In genomic region chr2:69843993-69844392, GRCh38 we compare ENCODE assay signal across 24 cellular contexts. TPM values are rescaled to one million over a fixed set of nuclear protein-coding genes. Genes with fewer than 3 reads are reported as not detected.
DNase-seq lines count a peak whose midpoint lies in the region; ATAC-seq, FAIRE-seq and TF ChIP-seq lines count a peak whose summit lies in the region.
"Had no signal": no experiment of that assay in that cellular context is flagged by ENCODE, and none has a peak within 500 bp of the region (broad histone marks: within the 10 kb centered on the region; RNA-seq: fewer than 3 reads in every experiment).

No MANE protein-coding gene starts in this region.

- no peaks in the 10 kb centered on the region for H4K20me1 ChIP-seq in PC-9 (ENCODE audit: insufficient read depth)

- no TSS peak for BruUV-seq in PC-9 (replicated peaks; lab: Mats Ljungman, UMichigan)

- CTCF ChIA-PET in PC-9 (lab: Charles Lee), result no interaction called here

- peaks cover 26% of the 10 kb centered on the region for H3K36me3 ChIP-seq in PC-9 (ENCODE audit: low read depth)
- no peaks in the 10 kb centered on the region for H3K36me3 ChIP-seq in bronchial epithelial cell (ENCODE audit: control insufficient read depth, insufficient read depth, low read length)
- H3K36me3 ChIP-seq: BE2C had no signal

- H3K27me3 ChIP-seq in PC-9 (ENCODE audit: insufficient read depth, low read depth), result no peaks in the 10 kb centered on the region
- no peaks in the 10 kb centered on the region for H3K27me3 ChIP-seq in bronchial epithelial cell (ENCODE audit: control insufficient read depth, insufficient read depth, low read length)
- H3K27me3 ChIP-seq: BE2C had no signal

- no peak overlapping the region for H2AFZ ChIP-seq in PC-9

- peaks cover 9% of the 10 kb centered on the region for H3K4me1 ChIP-seq in PC-9 (replicated peaks; ENCODE audit: insufficient read depth)
- H3K4me1 ChIP-seq: BE2C had no signal

- no peaks in the 10 kb centered on the region for H3K79me2 ChIP-seq in PC-9 (ENCODE audit: low read depth)

- intact Hi-C loops in PC-9 (cut with micrococcal nuclease; ENCODE audit: unreplicated experiment), result no loop called here

- no peaks in the 10 kb centered on the region for H3K9me2 ChIP-seq in PC-9 (ENCODE audit: insufficient read depth)

- POLR2A ChIA-PET in PC-9 (lab: Charles Lee; ENCODE audit: unreplicated experiment), result no interaction called here

- peak overlapping the region; percentile 31; the same call in 1 of the 2 replicates for H3K27ac ChIP-seq in PC-9

- H3F3A ChIP-seq in PC-9 (ENCODE audit: insufficient read depth, low read depth), result peaks cover 6% of the 10 kb centered on the region; the same call in 1 of the 2 replicates

- DNase-seq in PC-9 (peak in 1 of 2 experiments; percentile 63), bronchial epithelial cell (ENCODE audit: low read depth) (peak; percentile 54), fibroblast of villous mesenchyme (ENCODE audit: low read depth) (peak; percentile 6), anterior cingulate cortex (lab: John Stamatoyannopoulos, UW) (no peak), NCI-H524 treated with DMSO at 0.1 percent for 48 hours (lab: John Stamatoyannopoulos, UW) (no peak), HuH-7 (ENCODE audit: low spot score) (no peak)
- DNase-seq: 8988T; ACHN; BE2C; C1 segment of cervical spinal cord; CD4-positive, CD25-positive, alpha-beta regulatory T cell; CD8-positive, alpha-beta memory T cell; COR-L47; DMS 273 treated with DMSO at 0.1 percent for 48 hours; DMS53; DND-41; EL; GOT3; H7; HFFc6 had no signal

- no peak for ATAC-seq in HG02623 (IDR thresholded peaks at IDR 0.05; ENCODE audit: unreplicated experiment)
- ATAC-seq: GM12878, HCT116 had no signal

- H3K4me3 ChIP-seq in PC-9 (no peak overlapping the region), bronchial epithelial cell (ENCODE audit: low read depth, low read length) (no peak overlapping the region), fibroblast of villous mesenchyme (ENCODE audit: low read depth, low read length) (no peak overlapping the region)
- H3K4me3 ChIP-seq: GM12878 had no signal

- peak overlapping the region; percentile 27; the same call in 1 of the 2 replicates for H3K4me2 ChIP-seq in PC-9

- FAIRE-seq in A204.1 (lab: Jason Lieb, UNC), result peak; percentile 72
- FAIRE-seq in bronchial epithelial cell (lab: Jason Lieb, UNC), result no peak
- FAIRE-seq: GM12878 had no signal

- H3K9me3 ChIP-seq in PC-9 (ENCODE audit: insufficient read depth, low read depth), result no peaks in the 10 kb centered on the region
- H3K9me3 ChIP-seq: BE2C had no signal

- TF ChIP-seq CTCF in PC-9 (conservative IDR thresholded peaks at IDR 0.05) (no peak), bronchial epithelial cell (IDR thresholded peaks at IDR 0.05; ENCODE audit: insufficient read depth, low read length, severe bottlenecking) (no peak), fibroblast of villous mesenchyme (IDR thresholded peaks at IDR 0.05; ENCODE audit: insufficient read depth, low read depth, low read length) (no peak)

RNA-seq across cellular contexts. Expression of gene GMCL1, which starts 14.5 kb away (rescaled TPM):
- total RNA-seq in PC-9 (2021), result 15.1 and 17.4 TPM in 2 replicates
- 8.3 and 9.5 TPM in 2 replicates for total RNA-seq in bronchial epithelial cell
- 6.8 and 12.5 TPM in 2 replicates for total RNA-seq in fibroblast of villous mesenchyme

RNA-seq across cellular contexts. Expression of gene SNRNP27, which starts 49.8 kb away (rescaled TPM):
- total RNA-seq in PC-9 (2021) (29.9 and 38.1 TPM in 2 replicates), bronchial epithelial cell (22.9 and 30.5 TPM in 2 replicates), fibroblast of villous mesenchyme (35.8 and 44.9 TPM in 2 replicates)

Comparison
In these comparisons a context has a peak if more than half of its experiments do, and no peak if none do; other contexts are left out.
1. DNase-seq: peak in bronchial epithelial cell (single experiment) and fibroblast of villous mesenchyme (single experiment); none in anterior cingulate cortex (0 of 58), NCI-H524 treated with DMSO at 0.1 percent for 48 hours (single experiment) and HuH-7 (single experiment).